Comparison of ENCODE assay signal across 16 cellular contexts in genomic region chr11:35796542-35796941, GRCh38.
DNase-seq lines count a peak whose midpoint lies in the region; ATAC-seq and TF ChIP-seq lines count a peak whose summit lies in the region.
"Had no signal": no experiment of that assay in that cellular context is flagged by ENCODE, and none has a peak within 500 bp of the region (broad histone marks: within the 10 kb centered on the region; RNA-seq: fewer than 3 reads in every experiment).

No MANE protein-coding gene starts in this region.

- POLR2A ChIA-PET in HCT116 (lab: Charles Lee) (no interaction called here), RWPE1 (lab: Yijun Ruan, JAX; ENCODE audit: low non-redundant PET) (no interaction called here)

- no peak overlapping the region for H3K4me3 ChIP-seq in HCT116 (replicated peaks in 1 of 2; ENCODE audit: low read depth in 1 of 2, low read length in 2 of 2)
- H3K4me3 ChIP-seq in right lobe of liver = no peak overlapping the region
- H3K4me3 ChIP-seq: lung, Peyer's patch had no signal

- peak overlapping the region; percentile 18 for H3K27ac Mint-ChIP-seq in mesothelial cell of epicardium

- BruUV-seq in HCT116 (replicated peaks; lab: Mats Ljungman, UMichigan) = no TSS peak

- no peak overlapping the region for H3K9ac ChIP-seq in HCT116 (ENCODE audit: low read length)

- H3K4me3 Mint-ChIP-seq in mesothelial cell of epicardium = no peak overlapping the region

- CTCF ChIA-PET in HCT116 (lab: Charles Lee) (interaction anchor here (7.2 kb wide), 1 partner anchor 25 kb away, joined by 53 read pairs; no protein-coding TSS in a partner anchor), RWPE1 (lab: Yijun Ruan, JAX) (interaction anchor here (0.7 to 1.0 kb wide), 2 partner anchors 26 to 148 kb away, joined by 3 to 7 read pairs; no protein-coding TSS in a partner anchor)

- intact Hi-C loops in HCT116 (cut with micrococcal nuclease) (no loop called here), right lobe of liver (cut with DNase I) (no loop called here)

- H3K9me3 Mint-ChIP-seq in mesothelial cell of epicardium = peaks cover 5% of the 10 kb centered on the region

- no peaks in the 10 kb centered on the region for H3K36me3 ChIP-seq in HCT116 (ENCODE audit: control insufficient read depth in 1 of 2, insufficient read depth in 2 of 2, low read length in 2 of 2)
- H3K36me3 ChIP-seq in right lobe of liver = no peaks in the 10 kb centered on the region
- H3K36me3 ChIP-seq: Peyer's patch had no signal

- H3K4me1 Mint-ChIP-seq in mesothelial cell of epicardium = peaks cover 9% of the 10 kb centered on the region

- H3K9me2 ChIP-seq in HCT116 (ENCODE audit: insufficient read depth) = no peaks in the 10 kb centered on the region

- H3K79me2 ChIP-seq in HCT116 (ENCODE audit: insufficient read depth, low read length) = no peaks in the 10 kb centered on the region

- TF ChIP-seq POLR2A in HCT116 (IDR thresholded peaks at IDR 0.05; ENCODE audit: borderline replicate concordance, extremely low read depth, insufficient read depth, insufficient read length) (no peak), right lobe of liver (IDR thresholded peaks at IDR 0.05) (no peak)

- H3K4me1 ChIP-seq in HCT116 (ENCODE audit: control insufficient read depth in 1 of 2, insufficient read depth in 2 of 2, low read length in 2 of 2) (peaks cover 2 to 45% of the 10 kb centered on the region in 2 experiments; a peak in 2 of 4 replicates), right lobe of liver (peaks cover 0 to 20% (median 5%) of the 10 kb centered on the region in 4 donors)

- no peaks in the 10 kb centered on the region for H3K27me3 Mint-ChIP-seq in mesothelial cell of epicardium (ENCODE audit: low read depth)

- DNase-seq in HCT116 (ENCODE audit: low read depth, low spot score) = no peak
- peak; percentile 69 for DNase-seq in RWPE1 (ENCODE audit: low spot score)
- peak; percentile 63 for DNase-seq in dedifferentiated amniotic fluid mesenchymal stem cell (ENCODE audit: extremely low spot score)
- DNase-seq in mesothelial cell of epicardium (ENCODE audit: low spot score in 2 of 2, unreplicated experiment in 2 of 2) = no peak
- no peak for DNase-seq in right lobe of liver
- DNase-seq in NCI-H774 (lab: John Stamatoyannopoulos, UW) = no peak
- no peak for DNase-seq in NCI-H187 (lab: John Stamatoyannopoulos, UW)
- DNase-seq in stimulated activated CD4-positive, alpha-beta T cell treated with anti-CD3 and anti-CD28 coated beads, Interleukin-2, amount 100 ng/mL, for 24 hours = no peak
- DNase-seq: central memory CD4-positive, alpha-beta T cell; erythroblast; GF-D8; NCI-H1092; Peyer's patch; small intestine had no signal

- H4K20me1 ChIP-seq in HCT116 (ENCODE audit: insufficient read depth) = no peaks in the 10 kb centered on the region

- TF ChIP-seq CTCF in HCT116 (IDR thresholded peaks at IDR 0.05 in 2 of 3, conservative IDR thresholded peaks at IDR 0.05 in 1 of 3; ENCODE audit: borderline replicate concordance in 1 of 3, insufficient read depth in 1 of 3, low read depth in 2 of 3, low read length in 2 of 3) = no peak
- no peak for TF ChIP-seq CTCF in RWPE1 (conservative IDR thresholded peaks at IDR 0.05; ENCODE audit: low read depth)
- no peak for TF ChIP-seq CTCF in mesothelial cell of epicardium (IDR thresholded peaks at IDR 0.05; ENCODE audit: unreplicated experiment)
- TF ChIP-seq CTCF in right lobe of liver (IDR thresholded peaks at IDR 0.05) = no peak

- H3K27ac ChIP-seq in HCT116 (ENCODE audit: low read depth, low read length) (no peak overlapping the region), RWPE1 (peak overlapping the region; percentile 66; the same call in 1 of the 2 replicates), right lobe of liver (no peak overlapping the region)
- H3K27ac ChIP-seq: C4-2B, Peyer's patch had no signal

- ATAC-seq in HCT116 (no peak), right lobe of liver (no peak)

- H3K27me3 ChIP-seq in HCT116 (ENCODE audit: insufficient read depth, low read length) (no peaks in the 10 kb centered on the region), right lobe of liver (no peaks in the 10 kb centered on the region)
- H3K27me3 ChIP-seq: Peyer's patch had no signal

- H3K36me3 Mint-ChIP-seq in mesothelial cell of epicardium = peaks cover 14% of the 10 kb centered on the region

- WGBS in right lobe of liver (ENCODE audit: insufficient coverage, low coverage, low lambda C conversion rate, missing lambda C conversion rate) = 57% methylated on average over 2 of the region's 2 CpGs

- RAD21 ChIA-PET in HCT116 (lab: Charles Lee; ENCODE audit: low non-redundant PET in 1 of 2, low total read pairs in 2 of 2, uncharacterized antibody in 2 of 2, unreplicated experiment in 2 of 2) = no interaction called here

- no peak for TF ChIP-seq RAD21 in HCT116 (IDR thresholded peaks at IDR 0.05; ENCODE audit: low read depth)

- H3K9me3 ChIP-seq in HCT116 (ENCODE audit: control insufficient read depth in 1 of 2, insufficient read depth in 1 of 2, low read depth in 1 of 2, low read length in 2 of 2) = no peaks in the 10 kb centered on the region
- no peaks in the 10 kb centered on the region for H3K9me3 ChIP-seq in right lobe of liver
- H3K9me3 ChIP-seq: Peyer's patch had no signal

- no peak overlapping the region for H2AFZ ChIP-seq in HCT116 (ENCODE audit: low read depth, low read length, poor library complexity, severe bottlenecking)

- H3K4me2 ChIP-seq in HCT116 (ENCODE audit: low read length) = peak overlapping the region; percentile 48

TF ChIP-seq in HCT116, 20 proteins besides CTCF, POLR2A, EP300 and RAD21:
- TF ChIP-seq ELF1 (IDR thresholded peaks at IDR 0.05; ENCODE audit: borderline replicate concordance, low read depth) = no peak
- no peak for TF ChIP-seq YY1 (IDR thresholded peaks at IDR 0.05; ENCODE audit: extremely low read depth, insufficient replicate concordance, low read depth, low read length)
- no peak for TF ChIP-seq POLR2AphosphoS5 (IDR thresholded peaks at IDR 0.05; ENCODE audit: low read depth, low read length)
- no peak for TF ChIP-seq EZH2 (IDR thresholded peaks at IDR 0.05)
- no peak for TF ChIP-seq TCF7L2 (IDR thresholded peaks at IDR 0.05; ENCODE audit: borderline replicate concordance, extremely low read depth, insufficient read depth, insufficient read length)
- TF ChIP-seq ZFX (IDR thresholded peaks at IDR 0.05) = no peak
TF ChIP-seq in HCT116: peak in this region for 0.

Comparison
In these comparisons a context has a peak if more than half of its experiments do, and no peak if none do; other contexts are left out.
1. DNase-seq: peak in RWPE1 (single experiment) and dedifferentiated amniotic fluid mesenchymal stem cell (single experiment); none in HCT116 (single experiment), mesothelial cell of epicardium (0 of 2), right lobe of liver (0 of 3), NCI-H774 (single experiment), NCI-H187 (0 of 2) and stimulated activated CD4-positive, alpha-beta T cell treated with anti-CD3 and anti-CD28 coated beads, Interleukin-2, amount 100 ng/mL, for 24 hours (0 of 2).